ENCODE assay signal across 18 cellular contexts in genomic region chr2:240383871-240384700, GRCh38.
"Had no signal": no experiment of that assay in that cellular context is flagged by ENCODE, and none has a peak within 500 bp of the region (broad histone marks: within the 10 kb centered on the region; RNA-seq: fewer than 3 reads in every experiment).

No MANE protein-coding gene starts in this region.

- H3K36me3 ChIP-seq: adrenal gland, heart right ventricle, prostate gland, stomach, thoracic aorta had no signal

- DNase-seq: activated B cell treated with CpG ODN at 0.5 μM for 24 hours; activated CD4-positive, alpha-beta T cell treated with anti-CD3 and anti-CD28 coated beads, Interleukin-2, amount 10 ng/mL, durations not matched to agents 7 days and 5 days; activated CD8-positive, alpha-beta memory T cell treated with anti-CD3 and anti-CD28 coated beads for 24 hours; activated naive CD4-positive, alpha-beta T cell treated with anti-CD3 and anti-CD28 coated beads, Interleukin-2, amount 50 U/mL, for 16 hours; foreskin keratinocyte; nucleus accumbens; stimulated activated CD4-positive, alpha-beta T cell treated with anti-CD3 and anti-CD28 coated beads, Interleukin-12 subunit alpha, Interleukin-12 subunit beta, amount 100 ng/mL, for 4 hours; stimulated activated CD4-positive, alpha-beta T cell treated with anti-CD3 and anti-CD28 coated beads, Interleukin-2, amount 100 ng/mL, for 48 hours; stimulated activated CD8-positive, alpha-beta memory T cell treated with anti-CD3 and anti-CD28 coated beads, Interleukin-4, amount 100 ng/mL, for 48 hours; stomach had no signal

- FAIRE-seq: islet of Langerhans, TTC549 had no signal

- H3K27me3 ChIP-seq: adrenal gland, body of pancreas, foreskin keratinocyte, heart right ventricle had no signal

- H3K9me3 Mint-ChIP-seq: activated CD4-positive, alpha-beta T cell treated with anti-CD3 and anti-CD28 coated beads, Interleukin-2, amount 10 ng/mL, durations not matched to agents 7 days and 5 days had no signal

- H3K4me3 ChIP-seq: adrenal gland, body of pancreas, heart right ventricle, prostate gland, stomach, thoracic aorta had no signal

- H3K27ac Mint-ChIP-seq: activated B cell treated with CpG ODN at 0.5 μM for 24 hours; activated CD4-positive, alpha-beta T cell treated with anti-CD3 and anti-CD28 coated beads, Interleukin-2, amount 10 ng/mL, durations not matched to agents 7 days and 5 days; activated T-helper 17 cell treated with anti-CD3 and anti-CD28 coated beads, Interleukin-2, amount 50 U/mL, for 72 hours had no signal

- ATAC-seq: activated T-helper 17 cell treated with anti-CD3 and anti-CD28 coated beads, Interleukin-2, amount 50 U/mL, for 72 hours; body of pancreas had no signal

- H3K27ac ChIP-seq: body of pancreas, foreskin keratinocyte, heart right ventricle, prostate gland, stomach, thoracic aorta had no signal

- H3K4me1 Mint-ChIP-seq: activated B cell treated with CpG ODN at 0.5 μM for 24 hours; activated CD4-positive, alpha-beta T cell treated with anti-CD3 and anti-CD28 coated beads, Interleukin-2, amount 10 ng/mL, durations not matched to agents 7 days and 5 days; activated T-helper 17 cell treated with anti-CD3 and anti-CD28 coated beads, Interleukin-2, amount 50 U/mL, for 72 hours had no signal

- H3K9me3 ChIP-seq: adrenal gland, body of pancreas, prostate gland, thoracic aorta had no signal

- H3K4me3 Mint-ChIP-seq: activated B cell treated with CpG ODN at 0.5 μM for 24 hours; activated CD4-positive, alpha-beta T cell treated with anti-CD3 and anti-CD28 coated beads, Interleukin-2, amount 10 ng/mL, durations not matched to agents 7 days and 5 days; activated T-helper 17 cell treated with anti-CD3 and anti-CD28 coated beads, Interleukin-2, amount 50 U/mL, for 72 hours had no signal

- H3K4me1 ChIP-seq: body of pancreas, foreskin keratinocyte, prostate gland had no signal
